13 cellular contexts compared by ENCODE assay signal in the genomic region with DNA sequence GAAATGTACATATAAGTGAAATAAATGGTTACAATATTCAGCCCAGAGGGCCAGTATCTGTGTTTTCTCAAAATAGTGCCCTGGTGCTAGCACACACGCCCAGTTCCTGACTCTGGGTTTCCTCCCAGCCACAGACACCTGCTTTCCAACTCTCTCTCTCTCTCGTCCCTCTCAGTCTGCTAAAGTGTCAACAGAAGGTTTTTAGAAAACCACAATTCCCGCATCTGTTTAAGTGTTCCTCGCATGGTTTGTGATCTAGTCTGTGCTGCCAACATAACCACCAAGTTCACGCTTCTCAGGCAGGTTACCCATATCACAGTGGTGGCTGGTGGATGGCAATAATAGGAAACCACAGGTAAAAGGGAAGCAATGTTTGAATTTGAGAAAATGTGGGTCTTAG. TPM values are rescaled to one million over a fixed set of nuclear protein-coding genes. Genes with fewer than 3 reads are reported as not detected.
DNase-seq lines count a peak whose midpoint lies in the region; ATAC-seq lines count a peak whose summit lies in the region.
"Had no signal": no experiment of that assay in that cellular context is flagged by ENCODE, and none has a peak within 500 bp of the region (broad histone marks: within the 10 kb centered on the region; RNA-seq: fewer than 3 reads in every experiment).

No MANE protein-coding gene starts in this region.

- peaks cover 56% of the 10 kb centered on the region for H3K4me1 Mint-ChIP-seq in activated T-cell treated with anti-CD3 and anti-CD28 coated beads, Interleukin-2, amount 50 U/mL, for 24 hours (ENCODE audit: low read depth)
- peaks cover 58% of the 10 kb centered on the region for H3K4me1 Mint-ChIP-seq in activated T-cell treated with anti-CD3 and anti-CD28 coated beads, Interleukin-2, amount 50 U/mL, for 4 hours (ENCODE audit: low read depth)
- peaks cover 49% of the 10 kb centered on the region for H3K4me1 Mint-ChIP-seq in activated naive CD8-positive, alpha-beta T cell treated with anti-CD3 and anti-CD28 coated beads, Interleukin-2, amount 50 U/mL, for 24 hours

- H3K36me3 Mint-ChIP-seq in activated T-cell treated with anti-CD3 and anti-CD28 coated beads, Interleukin-2, amount 50 U/mL, for 24 hours (ENCODE audit: low read depth): peaks cover 98% of the 10 kb centered on the region
- peaks cover 57% of the 10 kb centered on the region for H3K36me3 Mint-ChIP-seq in activated T-cell treated with anti-CD3 and anti-CD28 coated beads, Interleukin-2, amount 50 U/mL, for 4 hours (ENCODE audit: insufficient read depth)
- H3K36me3 Mint-ChIP-seq in activated naive CD8-positive, alpha-beta T cell treated with anti-CD3 and anti-CD28 coated beads, Interleukin-2, amount 50 U/mL, for 24 hours (ENCODE audit: low read depth): peaks cover 72% of the 10 kb centered on the region

- in situ Hi-C loops in KBM-7 (cut with MboI; ENCODE audit: low pct_unique_long_range_greater_than_20kb, low sequenced_read_pairs): no loop called here

- no peak overlapping the region for H3K4me3 Mint-ChIP-seq in activated T-cell treated with anti-CD3 and anti-CD28 coated beads, Interleukin-2, amount 50 U/mL, for 24 hours
- H3K4me3 Mint-ChIP-seq in activated T-cell treated with anti-CD3 and anti-CD28 coated beads, Interleukin-2, amount 50 U/mL, for 4 hours: no peak overlapping the region
- H3K4me3 Mint-ChIP-seq in activated naive CD8-positive, alpha-beta T cell treated with anti-CD3 and anti-CD28 coated beads, Interleukin-2, amount 50 U/mL, for 24 hours: no peak overlapping the region

- H3K9me3 Mint-ChIP-seq in activated T-cell treated with anti-CD3 and anti-CD28 coated beads, Interleukin-2, amount 50 U/mL, for 24 hours: no peaks in the 10 kb centered on the region
- no peaks in the 10 kb centered on the region for H3K9me3 Mint-ChIP-seq in activated T-cell treated with anti-CD3 and anti-CD28 coated beads, Interleukin-2, amount 50 U/mL, for 4 hours
- H3K9me3 Mint-ChIP-seq in activated naive CD8-positive, alpha-beta T cell treated with anti-CD3 and anti-CD28 coated beads, Interleukin-2, amount 50 U/mL, for 24 hours: no peaks in the 10 kb centered on the region

- no peak for DNase-seq in activated T-cell treated with anti-CD3 and anti-CD28 coated beads, Interleukin-2, amount 50 U/mL, for 24 hours
- DNase-seq in activated T-cell treated with anti-CD3 and anti-CD28 coated beads, Interleukin-2, amount 50 U/mL, for 4 hours: no peak
- DNase-seq in KBM-7 (peak; percentile 68), NCI-H69 (lab: John Stamatoyannopoulos, UW) (no peak), NCI-H446 (lab: John Stamatoyannopoulos, UW) (no peak)
- DNase-seq in activated naive CD8-positive, alpha-beta T cell treated with anti-CD3 and anti-CD28 coated beads, Interleukin-2, amount 50 U/mL, for 24 hours: no peak
- DNase-seq in stimulated activated naive CD8-positive, alpha-beta T cell treated with anti-CD3 and anti-CD28 coated beads, Interleukin-15, Interleukin-2, amounts not matched to agents 100 U/mL and 50 U/mL, for 24 hours: no peak
- DNase-seq: amniotic stem cell; H7; NCI-H524 treated with DMSO at 0.1 percent for 48 hours; SHP77; stimulated activated CD4-positive, alpha-beta T cell treated with anti-CD3 and anti-CD28 coated beads, Interleukin-4, amount 100 ng/mL, for 1 hour had no signal

- H3K27me3 Mint-ChIP-seq in activated T-cell treated with anti-CD3 and anti-CD28 coated beads, Interleukin-2, amount 50 U/mL, for 24 hours: no peaks in the 10 kb centered on the region
- H3K27me3 Mint-ChIP-seq in activated T-cell treated with anti-CD3 and anti-CD28 coated beads, Interleukin-2, amount 50 U/mL, for 4 hours (ENCODE audit: low read depth): no peaks in the 10 kb centered on the region
- H3K27me3 Mint-ChIP-seq in activated naive CD8-positive, alpha-beta T cell treated with anti-CD3 and anti-CD28 coated beads, Interleukin-2, amount 50 U/mL, for 24 hours: no peaks in the 10 kb centered on the region

- peak overlapping the region; percentile 78 for H3K27ac Mint-ChIP-seq in activated T-cell treated with anti-CD3 and anti-CD28 coated beads, Interleukin-2, amount 50 U/mL, for 24 hours
- peak overlapping the region; percentile 41 for H3K27ac Mint-ChIP-seq in activated naive CD8-positive, alpha-beta T cell treated with anti-CD3 and anti-CD28 coated beads, Interleukin-2, amount 50 U/mL, for 24 hours

- no peak for ATAC-seq in activated T-cell treated with anti-CD3 and anti-CD28 coated beads, Interleukin-2, amount 50 U/mL, for 4 hours
- ATAC-seq in activated naive CD8-positive, alpha-beta T cell treated with anti-CD3 and anti-CD28 coated beads, Interleukin-2, amount 50 U/mL, for 24 hours: no peak
- ATAC-seq in stimulated activated naive CD8-positive, alpha-beta T cell treated with anti-CD3 and anti-CD28 coated beads, Interleukin-15, Interleukin-2, amounts not matched to agents 100 U/mL and 50 U/mL, for 24 hours: peak; percentile 16
- ATAC-seq in HG03378 (IDR thresholded peaks at IDR 0.05; ENCODE audit: unreplicated experiment): no peak

RNA-seq across cellular contexts. Expression of a gene that starts 17.8 kb away (rescaled TPM):
- total RNA-seq in activated T-cell treated with anti-CD3 and anti-CD28 coated beads, Interleukin-2, amount 50 U/mL, for 4 hours: 10 to 100 TPM; 38.5 to 45.7 (median 40.7) TPM

RNA-seq across cellular contexts. Expression of a gene that starts 28.9 kb away (rescaled TPM):
- 10 to 100 TPM; 67.5 to 75.4 (median 69.8) TPM for total RNA-seq in activated T-cell treated with anti-CD3 and anti-CD28 coated beads, Interleukin-2, amount 50 U/mL, for 4 hours

RNA-seq across cellular contexts. Expression of a gene that starts 50.7 kb away (rescaled TPM):
- 10 to 100 TPM; 40.7 to 44.1 (median 42.3) TPM for total RNA-seq in activated T-cell treated with anti-CD3 and anti-CD28 coated beads, Interleukin-2, amount 50 U/mL, for 4 hours
